Comparison of ENCODE assay signal across 17 cellular contexts in genomic region chr18:32095571-32096229, GRCh38. TPM values are rescaled to one million over a fixed set of nuclear protein-coding genes. Genes with fewer than 3 reads are reported as not detected.
DNase-seq lines count a peak whose midpoint lies in the region; ATAC-seq and TF ChIP-seq lines count a peak whose summit lies in the region.
"Had no signal": no experiment of that assay in that cellular context is flagged by ENCODE, and none has a peak within 500 bp of the region (broad histone marks: within the 10 kb centered on the region; RNA-seq: fewer than 3 reads in every experiment).

No MANE protein-coding gene starts in this region.

- CTCF ChIA-PET in CD8-positive, alpha-beta memory T cell (lab: Charles Lee): interaction anchor here (1.4 kb wide), 1 partner anchor 77 kb away, joined by 3 read pairs; the partner anchor contains the start of gene RNF125
- CTCF ChIA-PET in activated CD4-positive, alpha-beta memory T cell treated with anti-CD3 and anti-CD28 coated beads, Interleukin-2, amount 10 ng/mL, durations not matched to agents 7 days and 5 days (lab: Charles Lee): interaction anchor here (0.9 to 1.4 kb wide), 2 partner anchors 76 to 153 kb away, joined by 3 to 6 read pairs; partner anchors contain the start of gene TRAPPC8

- peaks cover 60 to 72% (median 71%) of the 10 kb centered on the region in 3 donors for H3K4me1 Mint-ChIP-seq in CD8-positive, alpha-beta memory T cell
- H3K4me1 Mint-ChIP-seq in activated CD4-positive, alpha-beta memory T cell treated with anti-CD3 and anti-CD28 coated beads, Interleukin-2, amount 10 ng/mL, durations not matched to agents 7 days and 5 days: peaks cover 56% of the 10 kb centered on the region

- H3K27me3 ChIP-seq in BLaER1 (no peaks in the 10 kb centered on the region), liver (ENCODE audit: control insufficient read depth in 4 of 4, insufficient read depth in 4 of 4, low read length in 3 of 4) (no peaks in the 10 kb centered on the region)
- no peaks in the 10 kb centered on the region for H3K27me3 ChIP-seq in CD8-positive, alpha-beta memory T cell (ENCODE audit: insufficient read depth, low read length, poor library complexity, severe bottlenecking)
- H3K27me3 ChIP-seq: gastrocnemius medialis had no signal

- H3K36me3 Mint-ChIP-seq in CD8-positive, alpha-beta memory T cell: peaks cover 0 to 52% (median 5%) of the 10 kb centered on the region in 3 donors
- peaks cover 55% of the 10 kb centered on the region for H3K36me3 Mint-ChIP-seq in activated CD4-positive, alpha-beta memory T cell treated with anti-CD3 and anti-CD28 coated beads, Interleukin-2, amount 10 ng/mL, durations not matched to agents 7 days and 5 days (ENCODE audit: low read depth)

- H3K9me3 ChIP-seq in BLaER1: no peaks in the 10 kb centered on the region
- no peaks in the 10 kb centered on the region for H3K9me3 ChIP-seq in CD8-positive, alpha-beta memory T cell (ENCODE audit: low read length)
- no peaks in the 10 kb centered on the region for H3K9me3 ChIP-seq in liver (ENCODE audit: control insufficient read depth in 4 of 4, low read length in 3 of 4)
- H3K9me3 ChIP-seq: gastrocnemius medialis, left ventricle myocardium inferior had no signal

- H3K27ac ChIP-seq in BLaER1: no peak overlapping the region
- no peak overlapping the region for H3K27ac ChIP-seq in CD8-positive, alpha-beta memory T cell (ENCODE audit: low read depth, low read length)
- peak overlapping the region in 1 of 2 donors; percentile 5 for H3K27ac ChIP-seq in liver (ENCODE audit: low read depth in 1 of 2, low read length in 2 of 2)
- H3K27ac ChIP-seq: epithelial cell of prostate, gastrocnemius medialis, GM23248, left ventricle myocardium inferior had no signal

- H3K4me2 ChIP-seq in BLaER1: peak overlapping the region; percentile 86

- WGBS in liver: 40% methylated on average over 7 of the region's 7 CpGs

- H3K36me3 ChIP-seq in BLaER1: peaks cover 50% of the 10 kb centered on the region
- H3K36me3 ChIP-seq in CD8-positive, alpha-beta memory T cell (ENCODE audit: insufficient read depth, low read length): peaks cover 9% of the 10 kb centered on the region
- H3K36me3 ChIP-seq in liver (ENCODE audit: control insufficient read depth in 4 of 4, insufficient read depth in 3 of 4, low read depth in 1 of 4, low read length in 3 of 4): peaks cover 0 to 4% (median 0%) of the 10 kb centered on the region in 4 donors
- H3K36me3 ChIP-seq: gastrocnemius medialis, left ventricle myocardium inferior had no signal

- H3K9me3 Mint-ChIP-seq in CD8-positive, alpha-beta memory T cell: no peaks in the 10 kb centered on the region
- no peaks in the 10 kb centered on the region for H3K9me3 Mint-ChIP-seq in activated CD4-positive, alpha-beta memory T cell treated with anti-CD3 and anti-CD28 coated beads, Interleukin-2, amount 10 ng/mL, durations not matched to agents 7 days and 5 days

- H3K4me3 ChIP-seq in BLaER1: no peak overlapping the region
- peak overlapping the region; percentile 39 for H3K4me3 ChIP-seq in CD8-positive, alpha-beta memory T cell (ENCODE audit: low read length)
- no peak overlapping the region for H3K4me3 ChIP-seq in liver (ENCODE audit: low read depth in 1 of 3, low read length in 3 of 3)
- H3K4me3 ChIP-seq: gastrocnemius medialis, GM23248, left ventricle myocardium inferior had no signal

- H3K27ac Mint-ChIP-seq in CD8-positive, alpha-beta memory T cell: peak overlapping the region; percentile 10 to 90 (median 54)
- peak overlapping the region; percentile 29 for H3K27ac Mint-ChIP-seq in activated CD4-positive, alpha-beta memory T cell treated with anti-CD3 and anti-CD28 coated beads, Interleukin-2, amount 10 ng/mL, durations not matched to agents 7 days and 5 days

- peaks cover 0 to 2% of the 10 kb centered on the region in 2 donors for H3K27me3 Mint-ChIP-seq in CD8-positive, alpha-beta memory T cell
- H3K27me3 Mint-ChIP-seq in activated CD4-positive, alpha-beta memory T cell treated with anti-CD3 and anti-CD28 coated beads, Interleukin-2, amount 10 ng/mL, durations not matched to agents 7 days and 5 days: no peaks in the 10 kb centered on the region

- POLR2A ChIA-PET in CD8-positive, alpha-beta memory T cell (lab: Charles Lee): interaction anchor here (0.5 to 2.5 kb wide), 3 partner anchors 11 to 77 kb away, joined by 3 to 8 read pairs (median 3); partner anchors contain the start of gene RNF125
- POLR2A ChIA-PET in activated CD4-positive, alpha-beta memory T cell treated with anti-CD3 and anti-CD28 coated beads, Interleukin-2, amount 10 ng/mL, durations not matched to agents 7 days and 5 days (lab: Charles Lee): interaction anchor here (1.0 to 1.4 kb wide), 4 partner anchors 10 to 154 kb away, joined by 3 to 12 read pairs (median 4); partner anchors contain the start of gene RNF125

- TF ChIP-seq RAD21 in liver (IDR thresholded peaks at IDR 0.05): peak in 1 of 2 donors; percentile 25

- DNase-seq in CD8-positive, alpha-beta memory T cell: no peak
- no peak for DNase-seq in activated CD4-positive, alpha-beta memory T cell treated with anti-CD3 and anti-CD28 coated beads, Interleukin-2, amount 10 ng/mL, durations not matched to agents 7 days and 5 days
- DNase-seq in cerebellum (ENCODE audit: low spot score) (no peak), anterior cingulate cortex (lab: John Stamatoyannopoulos, UW) (no peak)
- no peak for DNase-seq in activated CD8-positive, alpha-beta memory T cell treated with anti-CD3 and anti-CD28 coated beads, Interleukin-2, amount 50 U/mL, for 48 hours
- DNase-seq: aorta, DMS79, gastrocnemius medialis, GM23248, left ventricle myocardium inferior, NCI-H1694, NCI-H510A treated with DMSO at 0.1 percent for 48 hours, OCI-M1 had no signal

- no peak for ATAC-seq in GM18907 (IDR thresholded peaks at IDR 0.05; ENCODE audit: unreplicated experiment)
- ATAC-seq: gastrocnemius medialis had no signal

- H3K9ac ChIP-seq in BLaER1: peak overlapping the region; percentile 36; the same call in 1 of the 2 replicates
- no peak overlapping the region for H3K9ac ChIP-seq in liver (ENCODE audit: low read depth in 1 of 2, low read length in 2 of 2)
- H3K9ac ChIP-seq: GM23248 had no signal

- H3K4me3 Mint-ChIP-seq in CD8-positive, alpha-beta memory T cell: peak overlapping the region; percentile 35 to 99 (median 86)
- peak overlapping the region; percentile 36 for H3K4me3 Mint-ChIP-seq in activated CD4-positive, alpha-beta memory T cell treated with anti-CD3 and anti-CD28 coated beads, Interleukin-2, amount 10 ng/mL, durations not matched to agents 7 days and 5 days

- no peak for TF ChIP-seq CTCF in liver (IDR thresholded peaks at IDR 0.05; ENCODE audit: low read depth, low read length, missing input control)

- H4K20me1 ChIP-seq in BLaER1: peaks cover 82% of the 10 kb centered on the region

- H3K4me1 ChIP-seq in BLaER1 (peaks cover 69% of the 10 kb centered on the region), liver (ENCODE audit: control insufficient read depth in 4 of 4, insufficient read depth in 4 of 4, low read length in 3 of 4) (peaks cover 10 to 52% (median 34%) of the 10 kb centered on the region in 4 donors)
- H3K4me1 ChIP-seq in CD8-positive, alpha-beta memory T cell (ENCODE audit: insufficient read depth, low read length): peaks cover 59% of the 10 kb centered on the region

TF ChIP-seq in liver, 16 proteins besides CTCF, POLR2A, EP300 and RAD21 (continues in another document):
- TF ChIP-seq MAX (IDR thresholded peaks at IDR 0.05) (no peak), EGR1 (IDR thresholded peaks at IDR 0.05; ENCODE audit: low read depth in 2 of 2) (no peak), HNF4A (conservative IDR thresholded peaks at IDR 0.05) (peak; percentile 91 to 93), ATF3 (IDR thresholded peaks at IDR 0.05) (no peak), NR2F2 (IDR thresholded peaks at IDR 0.05) (no peak), REST (IDR thresholded peaks at IDR 0.05) (no peak), TAF1 (conservative IDR thresholded peaks at IDR 0.05) (no peak)

RNA-seq across cellular contexts. Expression of gene RNF138, which starts 4.0 kb away (rescaled TPM):
- 10 to 100 TPM; 82.7 to 87.8 TPM for total RNA-seq in CD8-positive, alpha-beta memory T cell
- 54.9 TPM for polyA plus RNA-seq in CD8-positive, alpha-beta memory T cell
- 10 to 100 TPM; 64.6 to 67.0 TPM for total RNA-seq in activated CD4-positive, alpha-beta memory T cell treated with anti-CD3 and anti-CD28 coated beads, Interleukin-2, amount 10 ng/mL, durations not matched to agents 7 days and 5 days
- 10 to 100 TPM; 13.0 to 24.7 TPM for total RNA-seq in liver
- 10 to 100 TPM in 1 of 2 donors, 1 to 10 TPM in 1; 6.9 to 11.7 TPM for polyA plus RNA-seq in liver
- total RNA-seq in cerebellum: 47.6 TPM
